17 cellular contexts compared by ENCODE assay signal in the genomic region with DNA sequence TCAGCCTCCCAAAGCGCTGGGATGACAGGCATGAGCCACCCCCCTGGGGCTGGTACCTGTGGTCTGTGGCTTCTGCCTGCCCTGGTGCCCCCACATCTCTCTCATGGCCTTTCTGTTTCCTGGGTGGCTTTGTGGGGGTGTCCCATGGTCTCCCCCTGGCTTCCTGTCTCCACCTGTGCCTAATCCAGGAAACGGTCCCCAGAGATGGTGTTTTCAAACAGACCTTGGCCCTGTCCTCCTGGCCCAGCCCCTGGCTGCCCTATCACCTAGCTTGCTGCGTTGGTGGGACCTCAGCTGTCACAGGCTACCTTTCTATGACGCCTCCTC. TPM values are rescaled to one million over a fixed set of nuclear protein-coding genes. Genes with fewer than 3 reads are reported as not detected.
DNase-seq lines count a peak whose midpoint lies in the region; ATAC-seq lines count a peak whose summit lies in the region.
"Had no signal": no experiment of that assay in that cellular context is flagged by ENCODE, and none has a peak within 500 bp of the region (broad histone marks: within the 10 kb centered on the region; RNA-seq: fewer than 3 reads in every experiment).

No MANE protein-coding gene starts in this region.

- H2AFZ ChIP-seq in neuronal stem cell (ENCODE audit: low read length) = no peak overlapping the region
- H2AFZ ChIP-seq: PC-9 had no signal

- H3K27ac Mint-ChIP-seq in activated naive CD8-positive, alpha-beta T cell treated with anti-CD3 and anti-CD28 coated beads for 36 hours = no peak overlapping the region
- H3K27ac Mint-ChIP-seq in stimulated activated naive CD8-positive, alpha-beta T cell treated with anti-CD3 and anti-CD28 coated beads, Interleukin-15, amount 100 ng/mL, for 72 hours = no peak overlapping the region

- H3K27me3 ChIP-seq in neuronal stem cell (ENCODE audit: control insufficient read depth in 3 of 3, insufficient read depth in 3 of 3, low read depth in 1 of 3, low read length in 3 of 3) = no peaks in the 10 kb centered on the region

- peak overlapping the region; percentile 41 for H2BK5ac ChIP-seq in neuronal stem cell (ENCODE audit: low read length)

- H3K27me3 Mint-ChIP-seq in activated naive CD8-positive, alpha-beta T cell treated with anti-CD3 and anti-CD28 coated beads for 36 hours = no peaks in the 10 kb centered on the region
- no peaks in the 10 kb centered on the region for H3K27me3 Mint-ChIP-seq in stimulated activated naive CD8-positive, alpha-beta T cell treated with anti-CD3 and anti-CD28 coated beads, Interleukin-15, amount 100 ng/mL, for 72 hours

- H3K9me3 ChIP-seq in neuronal stem cell (replicated peaks in 1 of 2; ENCODE audit: control insufficient read depth in 2 of 2, insufficient read depth in 1 of 2, low read depth in 1 of 2, low read length in 2 of 2) = no peaks in the 10 kb centered on the region

- intact Hi-C loops in left cardiac atrium (cut with DNase I) = no loop called here
- intact Hi-C loops in Right ventricle myocardium inferior (cut with DNase I) = no loop called here

- DNase-seq in left cardiac atrium = peak; percentile 7
- DNase-seq in Right ventricle myocardium inferior (ENCODE audit: missing footprints) = no peak
- peak; percentile 11 for DNase-seq in activated naive CD8-positive, alpha-beta T cell treated with anti-CD3 and anti-CD28 coated beads for 36 hours
- DNase-seq in neuronal stem cell (ENCODE audit: low spot score) = no peak
- peak in 1 of 2 donors; percentile 45 for DNase-seq in stimulated activated naive CD8-positive, alpha-beta T cell treated with anti-CD3 and anti-CD28 coated beads, Interleukin-15, amount 100 ng/mL, for 72 hours
- DNase-seq in GM19240 (ENCODE audit: insufficient read length, low spot score) = no peak
- no peak for DNase-seq in NCI-H187 treated with DMSO at 0.1 percent for 48 hours (lab: John Stamatoyannopoulos, UW)
- DNase-seq in COLO668 (lab: John Stamatoyannopoulos, UW; ENCODE audit: unreplicated experiment) = no peak
- DNase-seq: DMS 273 treated with DMSO at 0.1 percent for 48 hours, KBM-7, NCI-H1436, NCI-H2029 treated with DMSO at 0.1 percent for 48 hours, NCI-H446 treated with DMSO at 0.1 percent for 48 hours, NCI-H748 treated with DMSO at 0.1 percent for 48 hours, PC-9 had no signal

- no peak overlapping the region for H3K9ac ChIP-seq in neuronal stem cell (ENCODE audit: low read depth, low read length, poor library complexity)

- H3K4ac ChIP-seq in neuronal stem cell (ENCODE audit: low read length) = no peak overlapping the region

- peaks cover 7% of the 10 kb centered on the region for H3K4me1 Mint-ChIP-seq in activated naive CD8-positive, alpha-beta T cell treated with anti-CD3 and anti-CD28 coated beads for 36 hours
- peaks cover 17% of the 10 kb centered on the region for H3K4me1 Mint-ChIP-seq in stimulated activated naive CD8-positive, alpha-beta T cell treated with anti-CD3 and anti-CD28 coated beads, Interleukin-15, amount 100 ng/mL, for 72 hours

- ATAC-seq in left cardiac atrium (no peak), Right ventricle myocardium inferior (no peak)
- ATAC-seq in stimulated activated naive CD8-positive, alpha-beta T cell treated with anti-CD3 and anti-CD28 coated beads, Interleukin-15, amount 100 ng/mL, for 72 hours = peak; percentile 83

- H3K4me3 Mint-ChIP-seq in activated naive CD8-positive, alpha-beta T cell treated with anti-CD3 and anti-CD28 coated beads for 36 hours = no peak overlapping the region
- H3K4me3 Mint-ChIP-seq in stimulated activated naive CD8-positive, alpha-beta T cell treated with anti-CD3 and anti-CD28 coated beads, Interleukin-15, amount 100 ng/mL, for 72 hours = no peak overlapping the region

- peak overlapping the region; percentile 73 for H4K91ac ChIP-seq in neuronal stem cell (ENCODE audit: low read depth, low read length, poor library complexity)

- H2BK12ac ChIP-seq in neuronal stem cell (ENCODE audit: low read length) = peak overlapping the region; percentile 47

- H3K14ac ChIP-seq in neuronal stem cell (ENCODE audit: low read length) = no peak overlapping the region

- WGBS in neuronal stem cell (ENCODE audit: extremely low coverage in 2 of 2, insufficient read length in 2 of 2, insufficient replicate concordance in 1 of 2), 2 donors = no CpG with 5 or more reads among the region's 4 CpGs

- H4K8ac ChIP-seq in neuronal stem cell (ENCODE audit: low read depth, low read length) = no peak overlapping the region

- no peak overlapping the region for H2BK15ac ChIP-seq in neuronal stem cell (ENCODE audit: low read length)

- peaks cover 34 to 40% of the 10 kb centered on the region in 2 donors for H3K4me1 ChIP-seq in neuronal stem cell (ENCODE audit: control insufficient read depth in 2 of 2, insufficient read depth in 1 of 2, low read depth in 1 of 2, low read length in 2 of 2)

- H3K36me3 Mint-ChIP-seq in activated naive CD8-positive, alpha-beta T cell treated with anti-CD3 and anti-CD28 coated beads for 36 hours = no peaks in the 10 kb centered on the region

- no peaks in the 10 kb centered on the region for H3K9me3 Mint-ChIP-seq in activated naive CD8-positive, alpha-beta T cell treated with anti-CD3 and anti-CD28 coated beads for 36 hours
- no peaks in the 10 kb centered on the region for H3K9me3 Mint-ChIP-seq in stimulated activated naive CD8-positive, alpha-beta T cell treated with anti-CD3 and anti-CD28 coated beads, Interleukin-15, amount 100 ng/mL, for 72 hours

- no peak overlapping the region for H3K23ac ChIP-seq in neuronal stem cell (ENCODE audit: low read depth, low read length, poor library complexity)

- H3K79me1 ChIP-seq in neuronal stem cell (ENCODE audit: low read depth, low read length) = no peaks in the 10 kb centered on the region

- H3K27ac ChIP-seq in neuronal stem cell (replicated peaks; ENCODE audit: low read length) = peak overlapping the region; percentile 100
- H3K27ac ChIP-seq: C4-2B, PC-9 had no signal

- H3K18ac ChIP-seq in neuronal stem cell (ENCODE audit: low read length) = peak overlapping the region; percentile 95

- H2BK120ac ChIP-seq in neuronal stem cell (ENCODE audit: low read depth, low read length) = peak overlapping the region; percentile 88

- H3K36me3 ChIP-seq in neuronal stem cell (replicated peaks in 1 of 2; ENCODE audit: control insufficient read depth in 2 of 2, insufficient read depth in 2 of 2, low read length in 2 of 2) = no peaks in the 10 kb centered on the region

- H3K4me3 ChIP-seq in neuronal stem cell (ENCODE audit: low read length in 2 of 2) = no peak overlapping the region
- H3K4me3 ChIP-seq: PC-9 had no signal

- H2AK5ac ChIP-seq in neuronal stem cell (ENCODE audit: low read depth, low read length) = peak overlapping the region; percentile 86

- H3K4me2 ChIP-seq in neuronal stem cell (ENCODE audit: insufficient read depth, low read length, poor library complexity, severe bottlenecking) = no peak overlapping the region
- H3K4me2 ChIP-seq: PC-9 had no signal

RNA-seq across cellular contexts. Expression of a gene that starts 18.1 kb away (rescaled TPM):
- total RNA-seq in left cardiac atrium (10 to 100 TPM; 24.7 to 26.3 TPM), Right ventricle myocardium inferior (34.8 TPM)
- total RNA-seq in activated naive CD8-positive, alpha-beta T cell treated with anti-CD3 and anti-CD28 coated beads for 36 hours = under 1 TPM in 1 of 2 experiments, not detected in 1; 0.10 TPM
- 61.0 TPM for polyA plus RNA-seq in neuronal stem cell (2013, experiment 1 of 2)
- polyA plus RNA-seq in neuronal stem cell (2013, experiment 2 of 2) = 58.1 TPM
- total RNA-seq: PC-9 had no signal

RNA-seq across cellular contexts. Expression of a gene that starts 59.5 kb away (rescaled TPM):
- total RNA-seq in left cardiac atrium = not detected
- total RNA-seq in Right ventricle myocardium inferior = not detected
- not detected for total RNA-seq in activated naive CD8-positive, alpha-beta T cell treated with anti-CD3 and anti-CD28 coated beads for 36 hours
- polyA plus RNA-seq in neuronal stem cell (2013, experiment 1 of 2) = 3.6 TPM
- 3.6 TPM for polyA plus RNA-seq in neuronal stem cell (2013, experiment 2 of 2)
- total RNA-seq: H1, PC-9 had no signal
- polyA plus RNA-seq: H1 had no signal

Comparison
In these comparisons a context has a peak if more than half of its experiments do, and no peak if none do; other contexts are left out.
1. DNase-seq: peak in left cardiac atrium (single experiment) and activated naive CD8-positive, alpha-beta T cell treated with anti-CD3 and anti-CD28 coated beads for 36 hours (single experiment); none in Right ventricle myocardium inferior (single experiment), neuronal stem cell (single experiment), GM19240 (single experiment), NCI-H187 treated with DMSO at 0.1 percent for 48 hours (single experiment) and COLO668 (single experiment).
2. RNA of a gene that starts 18.1 kb away (total RNA-seq): 34.8 TPM in Right ventricle myocardium inferior (single experiment) and 24.7 to 26.3 TPM in left cardiac atrium; 0.10 TPM in activated naive CD8-positive, alpha-beta T cell treated with anti-CD3 and anti-CD28 coated beads for 36 hours; every median in the first group is over 10 times any median in the second.